ENCODE assay signal across 8 cellular contexts in the genomic region with DNA sequence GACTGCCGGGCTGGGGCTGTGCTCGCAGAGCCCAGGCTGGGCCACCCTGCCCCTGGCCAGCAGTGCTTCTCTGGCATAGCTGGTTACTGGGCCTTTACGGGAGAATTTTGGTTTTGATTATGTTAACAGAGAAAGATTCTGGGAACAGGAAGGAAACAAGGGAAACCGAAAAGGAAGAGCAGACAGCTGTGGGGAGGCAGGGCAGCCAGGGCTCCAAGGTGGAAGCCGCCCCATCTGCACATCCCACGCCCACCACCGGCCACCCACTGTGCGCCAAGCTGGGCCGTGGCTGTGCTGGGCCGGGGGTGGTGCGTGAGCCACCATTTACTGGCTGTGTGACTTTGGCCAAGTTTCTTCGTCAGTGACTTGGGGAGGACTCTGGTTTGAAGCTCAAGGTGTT. TPM values are rescaled to one million over a fixed set of nuclear protein-coding genes. Genes with fewer than 3 reads are reported as not detected.
DNase-seq lines count a peak whose midpoint lies in the region; ATAC-seq, FAIRE-seq and TF ChIP-seq lines count a peak whose summit lies in the region.

No MANE protein-coding gene starts in this region.

- no peak for ATAC-seq in HG03521 (IDR thresholded peaks at IDR 0.05; ENCODE audit: unreplicated experiment)

- no peak overlapping the region for H2BK120ac ChIP-seq in H1 (replicated peaks; ENCODE audit: low read depth, low read length)

- no peak overlapping the region for H2BK5ac ChIP-seq in H1 (ENCODE audit: low read depth, low read length)

- peaks cover 0 to 23% (median 14%) of the 10 kb centered on the region in 4 experiments; a peak in 6 of 7 replicates for H3K4me1 ChIP-seq in H1 (replicated peaks in 1 of 4; ENCODE audit: control insufficient read depth in 3 of 4, insufficient read depth in 4 of 4, low read length in 3 of 4)

- H2BK20ac ChIP-seq in H1 (ENCODE audit: low read length), result no peak overlapping the region

- no peak for TF ChIP-seq POLR2A in H1 (IDR thresholded peaks at IDR 0.05; ENCODE audit: control extremely low read depth in 1 of 2, low read depth in 2 of 2, low read length in 2 of 2)

- no peak overlapping the region for H3K4me2 ChIP-seq in H1 (ENCODE audit: insufficient read depth in 1 of 2, low read depth in 2 of 2, low read length in 2 of 2)

- H3K14ac ChIP-seq in H1 (ENCODE audit: insufficient read length), result no peak overlapping the region

- no peak for TF ChIP-seq RAD21 in H1 (IDR thresholded peaks at IDR 0.05 in 1 of 2, conservative IDR thresholded peaks at IDR 0.05 in 1 of 2; ENCODE audit: low read depth in 2 of 2, low read length in 2 of 2)

- H2AFZ ChIP-seq in H1 (ENCODE audit: low read length), result no peak overlapping the region

- no peak overlapping the region for H4K91ac ChIP-seq in H1 (replicated peaks; ENCODE audit: insufficient read length, low read length)

- no peaks in the 10 kb centered on the region for H3K9me3 ChIP-seq in H1 (ENCODE audit: insufficient read depth in 2 of 2, low read depth in 1 of 2, low read length in 1 of 2)

- no peaks in the 10 kb centered on the region for H3K79me2 ChIP-seq in H1 (ENCODE audit: control insufficient read depth in 1 of 2, insufficient read depth in 2 of 2, low read length in 2 of 2)

- POLR2A ChIA-PET in H1 (lab: Charles Lee; ENCODE audit: partially characterized antibody), result interaction anchor here (1.0 to 5.1 kb wide), 4 partner anchors 9 to 49 kb away, joined by 4 to 48 read pairs (median 9); a partner anchor contains a TSS

- TF ChIP-seq CTCF in GM12865 (IDR thresholded peaks at IDR 0.05; ENCODE audit: insufficient read depth, low read depth, low read length, missing control alignments) (no peak), H1 (IDR thresholded peaks at IDR 0.05; ENCODE audit: control extremely low read depth in 1 of 3, insufficient read depth in 1 of 3, low read depth in 1 of 3, low read length in 3 of 3) (no peak), retinal pigment epithelial cell (conservative IDR thresholded peaks at IDR 0.05; ENCODE audit: low read depth, low read length) (no peak)

- peaks cover 3% of the 10 kb centered on the region; the same call in 1 of the 2 replicates for H3K23me2 ChIP-seq in H1 (ENCODE audit: low read depth, low read length)

- no peak overlapping the region for H3K4ac ChIP-seq in H1 (replicated peaks; ENCODE audit: insufficient read length, low read depth, low read length)

- no peak overlapping the region; the same call in 1 of the 2 replicates for H2AK5ac ChIP-seq in H1 (ENCODE audit: low read depth, low read length)

- 94% methylated on average over 12 of the region's 12 CpGs; no CpG with 5 or more reads in 1 of the 2 experiments for WGBS in H1 (ENCODE audit: extremely low coverage in 1 of 2, insufficient coverage in 1 of 2, insufficient read length in 1 of 2, insufficient replicate concordance in 2 of 2, low coverage in 1 of 2, low lambda C conversion rate in 2 of 2, missing lambda C conversion rate in 1 of 2), 2 experiments

- DNase-seq in GM12865 (ENCODE audit: low read depth), result peak; percentile 30
- DNase-seq in LHCN-M2 (ENCODE audit: low read depth), result peak; percentile 35
- DNase-seq in H1 (ENCODE audit: low read depth in 1 of 2, low spot score in 2 of 2), result no peak
- DNase-seq in retinal pigment epithelial cell (ENCODE audit: low read depth), result no peak
- DNase-seq in NCI-H2107 (lab: John Stamatoyannopoulos, UW), result no peak
- DNase-seq in cortex of kidney (lab: John Stamatoyannopoulos, UW), result no peak
- no peak for DNase-seq in kidney tubule cell (ENCODE audit: low spot score)

- no peak for TF ChIP-seq EP300 in H1 (IDR thresholded peaks at IDR 0.05; ENCODE audit: borderline replicate concordance in 1 of 2, low read depth in 2 of 2, low read length in 2 of 2)

- H3K36me3 ChIP-seq in H1 (ENCODE audit: control insufficient read depth in 2 of 4, insufficient read depth in 4 of 4, low read length in 3 of 4), result no peaks in the 10 kb centered on the region

- no peak overlapping the region for H4K5ac ChIP-seq in H1 (ENCODE audit: insufficient read length, low read depth, low read length)

- H3K4me3 ChIP-seq in GM12865 (ENCODE audit: low read depth, low read length) (peak overlapping the region; percentile 77), H1 (ENCODE audit: extremely low read depth in 1 of 4, insufficient read depth in 2 of 4, low read depth in 3 of 4, low read length in 4 of 4) (no peak overlapping the region), retinal pigment epithelial cell (ENCODE audit: low read length) (peak overlapping the region; percentile 21)

- CTCF ChIA-PET in H1 (lab: Charles Lee; ENCODE audit: partially characterized antibody), result interaction anchor here (0.8 kb wide), 1 partner anchor 49 kb away, joined by 3 read pairs; no protein-coding TSS in a partner anchor

- no peak overlapping the region for H3K9ac ChIP-seq in H1 (replicated peaks in 1 of 4; ENCODE audit: extremely low read depth in 1 of 4, low read depth in 3 of 4, low read length in 3 of 4)

- no peak overlapping the region for H3K27ac ChIP-seq in H1 (ENCODE audit: low read depth, low read length)

- peak overlapping the region; percentile 51; the same call in 1 of the 2 replicates for H2BK15ac ChIP-seq in H1 (ENCODE audit: low read length)

- FAIRE-seq in H1 (lab: Jason Lieb, UNC), result no peak

- H4K20me1 ChIP-seq in H1 (replicated peaks in 1 of 2; ENCODE audit: control insufficient read depth in 1 of 2, insufficient read depth in 2 of 2, low read length in 2 of 2), result peaks cover 0 to 2% of the 10 kb centered on the region in 2 experiments

- no peak overlapping the region for H2BK12ac ChIP-seq in H1 (ENCODE audit: low read depth, low read length)

- H3K79me1 ChIP-seq in H1 (ENCODE audit: low read depth, low read length), result 0 out of 2 replicates have a peak, but pooled peaks cover 3% of the 10 kb centered on the region

- H3K18ac ChIP-seq in H1 (ENCODE audit: extremely low read depth, low read length), result peak overlapping the region; percentile 60; the same call in 1 of the 2 replicates

- H3K56ac ChIP-seq in H1 (replicated peaks; ENCODE audit: insufficient read length, low read depth, low read length), result no peak overlapping the region

- no peak overlapping the region for H4K8ac ChIP-seq in H1 (ENCODE audit: extremely low read depth, insufficient read depth, low read length)

- H3K23ac ChIP-seq in H1 (ENCODE audit: insufficient read length), result no peak overlapping the region

- peaks cover 0 to 7% (median 0%) of the 10 kb centered on the region in 4 experiments; a peak in 2 of 7 replicates for H3K27me3 ChIP-seq in H1 (replicated peaks in 1 of 4; ENCODE audit: control insufficient read depth in 3 of 4, extremely low read depth in 1 of 4, insufficient read depth in 3 of 4, low read length in 3 of 4)

TF ChIP-seq in H1, 55 proteins besides CTCF, POLR2A, EP300 and RAD21:
- TF ChIP-seq ZNF274 (IDR thresholded peaks at IDR 0.05; ENCODE audit: borderline replicate concordance, extremely low read depth, low read length) (no peak), FOSL1 (IDR thresholded peaks at IDR 0.05; ENCODE audit: insufficient read depth, low read depth, low read length) (no peak), SUZ12 (IDR thresholded peaks at IDR 0.05; ENCODE audit: low read length) (no peak), GTF2F1 (IDR thresholded peaks at IDR 0.05; ENCODE audit: borderline replicate concordance, low read depth, low read length) (no peak), HDAC6 (IDR thresholded peaks at IDR 0.05; ENCODE audit: low read depth, low read length) (no peak), TCF12 (IDR thresholded peaks at IDR 0.05; ENCODE audit: low read depth, low read length) (no peak), CHD2 (IDR thresholded peaks at IDR 0.05; ENCODE audit: low read length) (no peak), EGR1 (IDR thresholded peaks at IDR 0.05; ENCODE audit: borderline replicate concordance, low read depth, low read length) (no peak), TEAD4 (IDR thresholded peaks at IDR 0.05; ENCODE audit: low read depth, low read length) (no peak)

RNA-seq across cellular contexts. Expression of a gene that starts 20.1 kb away (rescaled TPM):
- 26.9 and 31.7 TPM in 2 replicates for total RNA-seq in LHCN-M2 (2014; rRNA removed)
- polyA plus RNA-seq in LHCN-M2 (2012), result 11.4 TPM
- total RNA-seq in H1 (2021; fragmentation: NEBNext Ultra II Directional; extraction: Animal tissue kit (Norgen Biotek cat#: 25700)), result 31.4 and 32.4 TPM in 2 replicates
- polyA plus RNA-seq in H1 (2011; rRNA removed), result 27.4 and 45.8 TPM in 2 replicates
- polyA plus RNA-seq in H1 (2011; cell fraction: cytosol; rRNA removed), result 29.6 TPM
- 119 TPM for polyA plus RNA-seq in H1 (2011; cell fraction: nucleus; rRNA removed)
- polyA plus RNA-seq in H1 (2012, experiment 1 of 2), result 18.2 to 28.4 TPM (median 24.8 TPM) in 4 replicates
- 13.6 TPM for polyA plus RNA-seq in H1 (2012, experiment 2 of 2)
- polyA plus RNA-seq in H1 (2013, experiment 1 of 2), result 19.6 TPM
- 18.1 TPM for polyA plus RNA-seq in H1 (2013, experiment 2 of 2)
- 52.4 and 64.8 TPM in 2 replicates for polyA minus RNA-seq in H1 (2011; rRNA and poly(A)+ RNA removed)
- polyA minus RNA-seq in H1 (2011; cell fraction: cytosol; rRNA and poly(A)+ RNA removed), result 25.8 TPM
- 51.1 TPM for polyA minus RNA-seq in H1 (2011; cell fraction: nucleus; rRNA and poly(A)+ RNA removed)

RNA-seq across cellular contexts. Expression of a gene that starts 30.7 kb away (rescaled TPM):
- 142 and 149 TPM in 2 replicates for total RNA-seq in LHCN-M2 (2014; rRNA removed)
- 216 TPM for polyA plus RNA-seq in LHCN-M2 (2012)
- 132 and 143 TPM in 2 replicates for total RNA-seq in H1 (2021; fragmentation: NEBNext Ultra II Directional; extraction: Animal tissue kit (Norgen Biotek cat#: 25700))
- polyA plus RNA-seq in H1 (2011; rRNA removed), result 113 and 219 TPM in 2 replicates
- 94.0 TPM for polyA plus RNA-seq in H1 (2011; cell fraction: cytosol; rRNA removed)
- 253 TPM for polyA plus RNA-seq in H1 (2011; cell fraction: nucleus; rRNA removed)
- polyA plus RNA-seq in H1 (2012, experiment 1 of 2), result 98.4 to 131 TPM (median 126 TPM) in 4 replicates
- 79.3 TPM for polyA plus RNA-seq in H1 (2012, experiment 2 of 2)
- 150 TPM for polyA plus RNA-seq in H1 (2013, experiment 1 of 2)
- polyA plus RNA-seq in H1 (2013, experiment 2 of 2), result 143 TPM
- polyA minus RNA-seq in H1 (2011; rRNA and poly(A)+ RNA removed), result 76.5 and 77.9 TPM in 2 replicates
- 51.5 TPM for polyA minus RNA-seq in H1 (2011; cell fraction: cytosol; rRNA and poly(A)+ RNA removed)
- polyA minus RNA-seq in H1 (2011; cell fraction: nucleus; rRNA and poly(A)+ RNA removed), result 72.5 TPM

RNA-seq across cellular contexts. Expression of a gene that starts 56.8 kb away (rescaled TPM):
- total RNA-seq in LHCN-M2 (2014; rRNA removed), result 52.5 and 52.9 TPM in 2 replicates
- polyA plus RNA-seq in LHCN-M2 (2012), result 27.9 TPM
- total RNA-seq in H1 (2021; fragmentation: NEBNext Ultra II Directional; extraction: Animal tissue kit (Norgen Biotek cat#: 25700)), result 36.2 and 37.7 TPM in 2 replicates
- 23.7 and 35.7 TPM in 2 replicates for polyA plus RNA-seq in H1 (2011; rRNA removed)
- 41.8 TPM for polyA plus RNA-seq in H1 (2011; cell fraction: cytosol; rRNA removed)
- 54.1 TPM for polyA plus RNA-seq in H1 (2011; cell fraction: nucleus; rRNA removed)
- polyA plus RNA-seq in H1 (2012, experiment 1 of 2), result 26.4 to 39.9 TPM (median 39.1 TPM) in 4 replicates
- polyA plus RNA-seq in H1 (2012, experiment 2 of 2), result 29.2 TPM
- polyA plus RNA-seq in H1 (2013, experiment 1 of 2), result 21.6 TPM
- 23.2 TPM for polyA plus RNA-seq in H1 (2013, experiment 2 of 2)
- 7.9 and 15.5 TPM in 2 replicates for polyA minus RNA-seq in H1 (2011; rRNA and poly(A)+ RNA removed)
- polyA minus RNA-seq in H1 (2011; cell fraction: cytosol; rRNA and poly(A)+ RNA removed), result 13.5 TPM
- 19.3 TPM for polyA minus RNA-seq in H1 (2011; cell fraction: nucleus; rRNA and poly(A)+ RNA removed)

Comparison
In these comparisons a context has a peak if more than half of its experiments do, and no peak if none do; other contexts are left out.
1. DNase-seq: peak in GM12865 (single experiment) and LHCN-M2 (single experiment); none in H1 (0 of 2), retinal pigment epithelial cell (single experiment), NCI-H2107 (single experiment), cortex of kidney (single experiment) and kidney tubule cell (single experiment).
2. H3K4me3 ChIP-seq: peak in GM12865 (single experiment) and retinal pigment epithelial cell (single experiment); none in H1 (0 of 4).